In the genomic region with DNA sequence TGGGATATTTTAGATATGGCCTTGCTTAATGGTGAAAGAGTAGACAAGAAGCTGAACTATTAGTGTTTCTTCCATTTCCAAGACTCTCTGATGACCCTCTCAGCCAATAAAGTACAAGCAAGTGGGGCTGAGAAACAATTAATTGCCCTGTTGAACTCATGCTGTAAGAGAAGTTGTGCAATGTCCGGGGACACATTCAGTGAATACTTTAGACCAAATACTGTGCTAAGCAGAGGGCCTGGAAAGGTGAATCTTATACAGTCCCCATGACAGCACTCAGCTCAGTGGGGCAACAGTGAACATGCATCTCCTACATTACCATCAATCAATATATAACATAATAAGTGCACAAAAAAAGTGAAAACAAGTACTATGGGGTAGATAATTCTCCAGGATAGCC, we compare ENCODE assay signal across 15 cellular contexts. TPM values are rescaled to one million over a fixed set of nuclear protein-coding genes. Genes with fewer than 3 reads are reported as not detected.
"Had no signal": no experiment of that assay in that cellular context is flagged by ENCODE, and none has a peak within 500 bp of the region (broad histone marks: within the 10 kb centered on the region; RNA-seq: fewer than 3 reads in every experiment).

No MANE protein-coding gene starts in this region.

- H3K4me3 Mint-ChIP-seq: naive thymus-derived CD8-positive, alpha-beta T cell had no signal

- H3K9me3 ChIP-seq: gastrocnemius medialis, suprapubic skin, upper lobe of left lung had no signal

- H3K36me3 ChIP-seq: brain microvascular endothelial cell, gastrocnemius medialis, suprapubic skin, upper lobe of left lung had no signal

- H3K27ac ChIP-seq: brain microvascular endothelial cell, dorsolateral prefrontal cortex, gastrocnemius medialis, suprapubic skin, upper lobe of left lung had no signal

- H3K4me3 ChIP-seq: dorsolateral prefrontal cortex, gastrocnemius medialis, lung, suprapubic skin, upper lobe of left lung had no signal

- H3K36me3 Mint-ChIP-seq: naive thymus-derived CD8-positive, alpha-beta T cell had no signal

- H3K4me1 Mint-ChIP-seq: naive thymus-derived CD8-positive, alpha-beta T cell had no signal

- H3K27ac Mint-ChIP-seq: naive thymus-derived CD8-positive, alpha-beta T cell had no signal

- H3K4me1 ChIP-seq: gastrocnemius medialis, suprapubic skin, upper lobe of left lung had no signal

- ATAC-seq: esophagus mucosa; gastrocnemius medialis; naive thymus-derived CD8-positive, alpha-beta T cell had no signal

- DNase-seq: activated naive CD4-positive, alpha-beta T cell treated with anti-CD3 and anti-CD28 coated beads, Interleukin-2, amount 50 U/mL, for 16 hours; activated T-cell treated with anti-CD3 and anti-CD28 coated beads, Interleukin-2, amount 50 U/mL, for 1 hour; amniotic stem cell; brain microvascular endothelial cell; dorsolateral prefrontal cortex; gastrocnemius medialis; naive thymus-derived CD8-positive, alpha-beta T cell; right cardiac atrium; stimulated activated CD4-positive, alpha-beta T cell treated with anti-CD3 and anti-CD28 coated beads, Interleukin-2, amount 100 ng/mL, for 24 hours; stimulated activated naive CD4-positive, alpha-beta T cell treated with Interleukin-2 at 50 U/mL for 16 hours; T-helper 2 cell had no signal

- H3K27me3 ChIP-seq: brain microvascular endothelial cell, dorsolateral prefrontal cortex, gastrocnemius medialis, suprapubic skin, upper lobe of left lung had no signal

- H3K9me3 Mint-ChIP-seq: naive thymus-derived CD8-positive, alpha-beta T cell had no signal

RNA-seq across cellular contexts. Expression of gene ADAMTSL1, which starts 49.8 kb away (rescaled TPM):
- total RNA-seq: naive thymus-derived CD8-positive, alpha-beta T cell had no signal
